ENCODE assay signal across 17 cellular contexts in genomic region chr22:32157632-32158031, GRCh38. TPM values are rescaled to one million over a fixed set of nuclear protein-coding genes. Genes with fewer than 3 reads are reported as not detected.
"Had no signal": no experiment of that assay in that cellular context is flagged by ENCODE, and none has a peak within 500 bp of the region (broad histone marks: within the 10 kb centered on the region; RNA-seq: fewer than 3 reads in every experiment).

No MANE protein-coding gene starts in this region.

RNA-seq across cellular contexts. Expression of gene C22orf42, which starts 1.5 kb away (rescaled TPM):
- total RNA-seq: naive thymus-derived CD4-positive, alpha-beta T cell; natural killer cell; occipital lobe; osteoblast; posterior vena cava; pulmonary artery endothelial cell; right atrium auricular region; sciatic nerve; smooth muscle cell; spleen; suprapubic skin; thoracic aorta; thyroid gland; tibial nerve; upper lobe of left lung; urinary bladder; vagina had no signal
- polyA plus RNA-seq: naive thymus-derived CD4-positive, alpha-beta T cell; smooth muscle cell; spleen; urinary bladder had no signal

RNA-seq across cellular contexts. Expression of gene RFPL2, which starts 47.2 kb away (rescaled TPM):
- total RNA-seq: osteoblast, posterior vena cava, pulmonary artery endothelial cell, right atrium auricular region, sciatic nerve, smooth muscle cell, suprapubic skin, thoracic aorta, thyroid gland, tibial nerve, urinary bladder, vagina had no signal
- polyA plus RNA-seq: smooth muscle cell, urinary bladder had no signal
